ENCODE assay signal across 27 cellular contexts in the genomic region with DNA sequence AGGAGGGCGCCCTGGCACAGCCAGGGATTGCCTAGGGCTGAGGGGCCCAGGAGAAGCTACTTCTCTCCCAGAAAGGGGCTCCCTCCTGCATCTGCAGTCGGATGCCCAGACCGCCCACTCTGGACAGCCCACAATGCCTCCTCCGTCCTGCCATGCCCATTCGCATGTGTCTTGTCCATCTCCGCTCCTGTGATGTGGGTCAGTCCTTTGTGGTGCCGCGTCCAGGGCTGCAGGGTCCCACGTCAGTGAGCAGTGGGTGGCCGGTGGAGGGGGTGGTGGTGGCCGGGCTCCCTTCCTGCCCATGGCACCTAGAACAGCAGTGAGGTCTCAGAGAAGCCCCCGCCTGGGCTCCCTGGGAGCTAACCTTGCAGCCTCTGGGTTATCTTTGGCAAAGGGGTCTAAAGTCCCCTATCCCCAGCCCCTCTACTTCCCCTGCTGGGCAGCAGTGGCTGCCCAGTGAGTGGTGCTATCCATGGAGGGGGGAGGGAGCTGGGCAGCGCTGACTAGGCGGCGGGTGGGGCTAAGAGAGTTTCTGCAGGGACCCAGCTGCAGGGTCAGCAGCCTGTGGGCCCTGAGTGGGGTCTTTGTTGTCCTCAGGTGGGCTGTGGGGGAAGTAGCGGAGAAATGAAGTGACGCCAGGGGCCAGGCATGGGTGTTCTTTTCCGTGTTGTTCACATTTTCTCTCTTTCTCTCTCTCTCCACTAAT. TPM values are rescaled to one million over a fixed set of nuclear protein-coding genes. Genes with fewer than 3 reads are reported as not detected.
"Had no signal": no experiment of that assay in that cellular context is flagged by ENCODE, and none has a peak within 500 bp of the region (broad histone marks: within the 10 kb centered on the region; RNA-seq: fewer than 3 reads in every experiment).

No MANE protein-coding gene starts in this region.

- ATAC-seq: activated CD8-positive, alpha-beta memory T cell treated with anti-CD3 and anti-CD28 coated beads, Interleukin-2, amount 10 ng/mL, durations not matched to agents 7 days and 5 days; Panc1; Right ventricle myocardium inferior; T-cell had no signal

- DNase-seq: activated B cell treated with CpG ODN at 0.5 μM for 24 hours; activated CD4-positive, alpha-beta T cell treated with anti-CD3 and anti-CD28 coated beads for 1 hour; activated CD4-positive, alpha-beta T cell treated with anti-CD3 and anti-CD28 coated beads, Interleukin-2, amount 10 ng/mL, durations not matched to agents 24 days and 14 days; activated CD4-positive, alpha-beta T cell treated with anti-CD3 and anti-CD28 coated beads, Interleukin-2, amount 50 U/mL, for 48 hours; activated CD8-positive, alpha-beta memory T cell treated with anti-CD3 and anti-CD28 coated beads, Interleukin-2, amount 10 ng/mL, durations not matched to agents 7 days and 5 days; activated gamma-delta T cell treated with Interleukin-2 at 50 U/mL for 16 hours; activated naive CD4-positive, alpha-beta T cell treated with anti-CD3 and anti-CD28 coated beads, Interleukin-2, amount 10 ng/mL, durations not matched to agents 7 days and 5 days; activated naive CD8-positive, alpha-beta T cell treated with anti-CD3 and anti-CD28 coated beads for 36 hours; activated T-cell treated with anti-CD3 and anti-CD28 coated beads, Interleukin-2, amount 50 U/mL, for 24 hours; caudate nucleus; NCI-H1048; NCI-H146; NCI-H187 treated with DMSO at 0.1 percent for 48 hours; NCI-H2081 treated with DMSO at 0.1 percent for 48 hours; NCI-H446; NCI-H524 treated with DMSO at 0.1 percent for 48 hours; NCI-H774; RPMI8226; T-cell; T-helper 2 cell; T1000 had no signal

- H3K27ac ChIP-seq: SK-N-MC had no signal

- H3K4me3 ChIP-seq: SK-N-MC had no signal

- H3K27ac Mint-ChIP-seq: activated B cell treated with CpG ODN at 0.5 μM for 24 hours; activated CD4-positive, alpha-beta T cell treated with anti-CD3 and anti-CD28 coated beads, Interleukin-2, amount 10 ng/mL, durations not matched to agents 24 days and 14 days; activated CD8-positive, alpha-beta memory T cell treated with anti-CD3 and anti-CD28 coated beads, Interleukin-2, amount 10 ng/mL, durations not matched to agents 7 days and 5 days; activated naive CD4-positive, alpha-beta T cell treated with anti-CD3 and anti-CD28 coated beads, Interleukin-2, amount 10 ng/mL, durations not matched to agents 7 days and 5 days; activated naive CD8-positive, alpha-beta T cell treated with anti-CD3 and anti-CD28 coated beads for 36 hours; activated T-cell treated with anti-CD3 and anti-CD28 coated beads, Interleukin-2, amount 50 U/mL, for 24 hours; activated T-helper 1 cell treated with anti-CD3 and anti-CD28 coated beads, Interleukin-12 subunit alpha, Interleukin-12 subunit beta, Interleukin-2, Interleukin-4 antibody, amounts not matched to agents 30 ng/mL and 10 ng/mL and 1 ng/mL, durations not matched to agents 14 hours and 24 hours and 36 hours; T-cell had no signal

- H3K4me1 Mint-ChIP-seq: activated B cell treated with CpG ODN at 0.5 μM for 24 hours; activated CD4-positive, alpha-beta T cell treated with anti-CD3 and anti-CD28 coated beads, Interleukin-2, amount 10 ng/mL, durations not matched to agents 24 days and 14 days; activated CD8-positive, alpha-beta memory T cell treated with anti-CD3 and anti-CD28 coated beads, Interleukin-2, amount 10 ng/mL, durations not matched to agents 7 days and 5 days; activated naive CD4-positive, alpha-beta T cell treated with anti-CD3 and anti-CD28 coated beads, Interleukin-2, amount 10 ng/mL, durations not matched to agents 7 days and 5 days; activated naive CD8-positive, alpha-beta T cell treated with anti-CD3 and anti-CD28 coated beads for 36 hours; T-cell had no signal

- H3K9me3 Mint-ChIP-seq: activated B cell treated with CpG ODN at 0.5 μM for 24 hours; activated CD4-positive, alpha-beta T cell treated with anti-CD3 and anti-CD28 coated beads, Interleukin-2, amount 10 ng/mL, durations not matched to agents 24 days and 14 days; activated naive CD4-positive, alpha-beta T cell treated with anti-CD3 and anti-CD28 coated beads, Interleukin-2, amount 10 ng/mL, durations not matched to agents 7 days and 5 days; activated naive CD8-positive, alpha-beta T cell treated with anti-CD3 and anti-CD28 coated beads for 36 hours; activated T-cell treated with anti-CD3 and anti-CD28 coated beads, Interleukin-2, amount 50 U/mL, for 24 hours; activated T-helper 1 cell treated with anti-CD3 and anti-CD28 coated beads, Interleukin-12 subunit alpha, Interleukin-12 subunit beta, Interleukin-2, Interleukin-4 antibody, amounts not matched to agents 30 ng/mL and 10 ng/mL and 1 ng/mL, durations not matched to agents 14 hours and 24 hours and 36 hours; T-cell had no signal

- H3K36me3 Mint-ChIP-seq: activated CD8-positive, alpha-beta memory T cell treated with anti-CD3 and anti-CD28 coated beads, Interleukin-2, amount 10 ng/mL, durations not matched to agents 7 days and 5 days; activated naive CD4-positive, alpha-beta T cell treated with anti-CD3 and anti-CD28 coated beads, Interleukin-2, amount 10 ng/mL, durations not matched to agents 7 days and 5 days; activated naive CD8-positive, alpha-beta T cell treated with anti-CD3 and anti-CD28 coated beads for 36 hours; T-cell had no signal

- H3K4me3 Mint-ChIP-seq: activated B cell treated with CpG ODN at 0.5 μM for 24 hours; activated CD4-positive, alpha-beta T cell treated with anti-CD3 and anti-CD28 coated beads, Interleukin-2, amount 10 ng/mL, durations not matched to agents 24 days and 14 days; activated CD8-positive, alpha-beta memory T cell treated with anti-CD3 and anti-CD28 coated beads, Interleukin-2, amount 10 ng/mL, durations not matched to agents 7 days and 5 days; activated naive CD4-positive, alpha-beta T cell treated with anti-CD3 and anti-CD28 coated beads, Interleukin-2, amount 10 ng/mL, durations not matched to agents 7 days and 5 days; activated naive CD8-positive, alpha-beta T cell treated with anti-CD3 and anti-CD28 coated beads for 36 hours; activated T-cell treated with anti-CD3 and anti-CD28 coated beads, Interleukin-2, amount 50 U/mL, for 24 hours; activated T-helper 1 cell treated with anti-CD3 and anti-CD28 coated beads, Interleukin-12 subunit alpha, Interleukin-12 subunit beta, Interleukin-2, Interleukin-4 antibody, amounts not matched to agents 30 ng/mL and 10 ng/mL and 1 ng/mL, durations not matched to agents 14 hours and 24 hours and 36 hours; T-cell had no signal

- H3K27me3 Mint-ChIP-seq: activated B cell treated with CpG ODN at 0.5 μM for 24 hours; activated CD4-positive, alpha-beta T cell treated with anti-CD3 and anti-CD28 coated beads, Interleukin-2, amount 10 ng/mL, durations not matched to agents 24 days and 14 days; activated CD8-positive, alpha-beta memory T cell treated with anti-CD3 and anti-CD28 coated beads, Interleukin-2, amount 10 ng/mL, durations not matched to agents 7 days and 5 days; activated naive CD4-positive, alpha-beta T cell treated with anti-CD3 and anti-CD28 coated beads, Interleukin-2, amount 10 ng/mL, durations not matched to agents 7 days and 5 days; activated naive CD8-positive, alpha-beta T cell treated with anti-CD3 and anti-CD28 coated beads for 36 hours; activated T-cell treated with anti-CD3 and anti-CD28 coated beads, Interleukin-2, amount 50 U/mL, for 24 hours; T-cell had no signal

RNA-seq across cellular contexts. Expression of gene KCNC1, which starts 41.1 kb away (rescaled TPM):
- total RNA-seq: activated B cell treated with CpG ODN at 0.5 μM for 24 hours; activated CD4-positive, alpha-beta T cell treated with anti-CD3 and anti-CD28 coated beads, Interleukin-2, amount 10 ng/mL, durations not matched to agents 24 days and 14 days; activated CD8-positive, alpha-beta memory T cell treated with anti-CD3 and anti-CD28 coated beads, Interleukin-2, amount 10 ng/mL, durations not matched to agents 7 days and 5 days; activated naive CD8-positive, alpha-beta T cell treated with anti-CD3 and anti-CD28 coated beads for 36 hours; activated T-helper 1 cell treated with anti-CD3 and anti-CD28 coated beads, Interleukin-12 subunit alpha, Interleukin-12 subunit beta, Interleukin-2, Interleukin-4 antibody, amounts not matched to agents 30 ng/mL and 10 ng/mL and 1 ng/mL, durations not matched to agents 14 hours and 24 hours and 36 hours; OCI-LY7; Right ventricle myocardium inferior; T-cell had no signal

RNA-seq across cellular contexts. Expression of gene MYOD1, which starts 56.3 kb away (rescaled TPM):
- total RNA-seq: activated B cell treated with CpG ODN at 0.5 μM for 24 hours; activated CD4-positive, alpha-beta T cell treated with anti-CD3 and anti-CD28 coated beads, Interleukin-2, amount 10 ng/mL, durations not matched to agents 24 days and 14 days; activated CD8-positive, alpha-beta memory T cell treated with anti-CD3 and anti-CD28 coated beads, Interleukin-2, amount 10 ng/mL, durations not matched to agents 7 days and 5 days; activated naive CD8-positive, alpha-beta T cell treated with anti-CD3 and anti-CD28 coated beads for 36 hours; activated T-helper 1 cell treated with anti-CD3 and anti-CD28 coated beads, Interleukin-12 subunit alpha, Interleukin-12 subunit beta, Interleukin-2, Interleukin-4 antibody, amounts not matched to agents 30 ng/mL and 10 ng/mL and 1 ng/mL, durations not matched to agents 14 hours and 24 hours and 36 hours; OCI-LY7; T-cell had no signal
- polyA plus RNA-seq: adipose tissue had no signal
